8 cellular contexts compared by ENCODE assay signal in the genomic region with DNA sequence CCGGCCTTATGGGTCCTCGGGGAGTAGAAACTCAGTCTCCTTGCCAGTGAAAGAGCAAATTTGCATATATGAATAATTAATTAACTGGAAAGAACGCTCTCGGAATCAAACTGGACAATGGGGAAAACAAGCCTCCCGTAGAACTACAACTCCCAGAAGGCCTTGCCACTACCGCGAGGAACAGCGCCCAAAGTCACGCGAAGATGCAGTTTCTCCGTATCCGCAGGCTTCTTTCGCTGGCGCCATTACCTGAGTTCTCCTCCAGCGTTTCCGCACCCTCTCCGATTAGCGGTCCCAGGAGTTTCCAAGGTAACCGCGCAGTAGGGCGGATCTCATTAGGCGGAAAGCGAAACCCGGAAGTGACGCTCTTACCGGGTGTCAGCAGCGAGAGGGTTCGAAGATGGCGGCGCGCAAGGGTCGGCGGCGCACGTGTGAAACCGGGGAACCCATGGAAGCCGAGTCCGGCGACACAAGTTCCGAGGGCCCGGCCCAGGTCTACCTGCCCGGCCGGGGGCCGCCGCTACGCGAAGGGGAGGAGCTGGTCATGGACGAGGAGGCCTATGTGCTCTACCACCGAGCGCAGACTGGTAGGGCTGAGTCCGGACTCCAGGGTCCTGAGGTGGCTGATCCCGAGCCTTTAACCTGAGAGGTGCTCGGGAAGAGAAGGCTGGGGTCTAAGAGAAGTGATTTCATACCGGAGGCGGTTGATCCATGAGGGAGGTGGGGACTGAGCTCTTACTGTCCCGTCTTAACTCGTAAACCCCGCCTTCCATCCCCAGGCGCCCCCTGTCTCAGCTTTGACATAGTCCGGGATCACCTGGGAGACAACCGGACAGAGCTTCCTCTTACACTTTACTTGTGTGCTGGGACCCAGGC. TPM values are rescaled to one million over a fixed set of nuclear protein-coding genes. Genes with fewer than 3 reads are reported as not detected.
A peak's percentile ranks its signal among the peaks of the same experiment; 100 is the strongest.
DNase-seq lines count a peak whose midpoint lies in the region; ATAC-seq and TF ChIP-seq lines count a peak whose summit lies in the region.

A gene (plus strand): TSS at position 378 of the 876 bp plus-strand sequence. CDS start 23 bp downstream, at position 401.

- H3K36me3 ChIP-seq in adrenal gland (replicated peaks in 1 of 2) (peaks cover 0 to 35% of the 10 kb centered on the region in 2 donors), heart right ventricle (peaks cover 0 to 40% (median 24%) of the 10 kb centered on the region in 9 donors), upper lobe of left lung (peaks cover 3 to 39% (median 32%) of the 10 kb centered on the region in 4 donors)

- ATAC-seq in HG02852 (IDR thresholded peaks at IDR 0.05; ENCODE audit: unreplicated experiment) (peak; percentile 81), heart right ventricle (peak; percentile 90 to 95 (median 94)), upper lobe of left lung (ENCODE audit: low FRiP score in 2 of 2) (peak; percentile 92 to 93)

- H3K9me3 ChIP-seq in adrenal gland (replicated peaks in 1 of 3), result no peaks in the 10 kb centered on the region
- H3K9me3 ChIP-seq in heart right ventricle, result no peaks in the 10 kb centered on the region
- no peaks in the 10 kb centered on the region for H3K9me3 ChIP-seq in upper lobe of left lung

- peak within 1 kb of the TSS; percentile 90 for H3K4me3 ChIP-seq in GM12875 (ENCODE audit: low read depth, low read length)
- peak within 1 kb of the TSS; percentile 66 to 100 (median 79) for H3K4me3 ChIP-seq in adrenal gland
- peak within 1 kb of the TSS; percentile 78 to 99 (median 90) for H3K4me3 ChIP-seq in heart right ventricle
- H3K4me3 ChIP-seq in upper lobe of left lung, result peak within 1 kb of the TSS; percentile 77 to 97 (median 90)

- 0 to 1% (median 0%) methylated on average over 20 to 61 of the region's 61 CpGs for WGBS in adrenal gland, 4 donors
- WGBS in heart right ventricle, 2 donors, result 0% methylated on average over 61 of the region's 61 CpGs
- 0 to 1% methylated on average over 28 to 61 of the region's 61 CpGs for WGBS in upper lobe of left lung, 2 donors

- peak in 1 of 2 donors; percentile 35 for TF ChIP-seq POLR2A in adrenal gland (IDR thresholded peaks at IDR 0.05)
- TF ChIP-seq POLR2A in upper lobe of left lung (IDR thresholded peaks at IDR 0.05), result peak in 1 of 4 donors; percentile 66

- H3K27ac ChIP-seq in adrenal gland (peak within 1 kb of the TSS; percentile 51 to 91 (median 82)), heart right ventricle (peak within 1 kb of the TSS; percentile 79 to 94 (median 90)), upper lobe of left lung (peak within 1 kb of the TSS; percentile 87 to 92 (median 88))

- H3K4me1 ChIP-seq in adrenal gland (replicated peaks in 1 of 2), result peaks cover 5 to 20% of the 10 kb centered on the region in 2 donors
- H3K4me1 ChIP-seq in heart right ventricle, result peaks cover 4 to 32% (median 24%) of the 10 kb centered on the region in 9 donors
- H3K4me1 ChIP-seq in upper lobe of left lung, result peaks cover 21 to 35% (median 25%) of the 10 kb centered on the region in 4 donors

- TF ChIP-seq EP300 in upper lobe of left lung (IDR thresholded peaks at IDR 0.05), result no peak

- TF ChIP-seq CTCF in GM12875 (IDR thresholded peaks at IDR 0.05; ENCODE audit: borderline replicate concordance, insufficient read depth, low read depth, low read length), result no peak
- no peak for TF ChIP-seq CTCF in adrenal gland (IDR thresholded peaks at IDR 0.05)
- peak in 1 of 9 donors; percentile 2 for TF ChIP-seq CTCF in heart right ventricle (IDR thresholded peaks at IDR 0.05)
- peak in 2 of 6 experiments; percentile 10 to 28 for TF ChIP-seq CTCF in upper lobe of left lung (IDR thresholded peaks at IDR 0.05)

- peaks cover 5% of the 10 kb centered on the region for H3K27me3 ChIP-seq in adrenal gland
- peaks cover 0 to 34% (median 21%) of the 10 kb centered on the region in 7 donors for H3K27me3 ChIP-seq in heart right ventricle
- H3K27me3 ChIP-seq in upper lobe of left lung, result peaks cover 0 to 23% (median 9%) of the 10 kb centered on the region in 4 donors

- intact Hi-C loops in adrenal gland (cut with DNase I) (loop anchor here in 1 of 2 donors (10.0 kb wide), 1 partner anchor 51 kb away; a partner anchor contains a TSS), heart right ventricle (cut with DNase I) (loop anchor here in 1 of 10 donors (2.0 kb wide), 1 partner anchor 55 kb away; a partner anchor contains a TSS), posterior cingulate gyrus (cut with DNase I) (loop anchor here (2.0 to 5.0 kb wide), 2 partner anchors 23 to 54 kb away; a partner anchor contains a TSS)

- DNase-seq in NCI-H146 (lab: John Stamatoyannopoulos, UW) (peak; percentile 99), T-helper 1 cell (peak; percentile 88 to 97 (median 94)), adrenal gland (peak; percentile 88 to 97 (median 94)), heart right ventricle (peak; percentile 80 to 92), posterior cingulate gyrus (peak; percentile 80 to 98 (median 88)), upper lobe of left lung (peak; percentile 93 to 94)

RNA-seq across cellular contexts. Expression of the gene that starts here (rescaled TPM):
- total RNA-seq in adrenal gland, result 10 to 100 TPM in 7 of 8 donors, 1 to 10 TPM in 1; 8.5 to 48.4 (median 28.2) TPM
- polyA plus RNA-seq in adrenal gland, result 10 to 100 TPM in 1 of 3 donors, 1 to 10 TPM in 2; 6.6 to 15.7 (median 7.5) TPM
- 10 to 100 TPM; 13.2 to 26.2 (median 17.0) TPM for total RNA-seq in heart right ventricle
- 10 to 100 TPM in 1 of 2 donors, 1 to 10 TPM in 1; 5.6 to 22.8 TPM for polyA plus RNA-seq in heart right ventricle
- total RNA-seq in upper lobe of left lung, result 10 to 100 TPM; 10.5 to 44.1 (median 31.6) TPM

Comparison
In these comparisons a context has a peak if more than half of its experiments do, and no peak if none do; other contexts are left out.
1. Peak in every context shown above with its lines: DNase-seq, ATAC-seq, H3K4me3 ChIP-seq and H3K27ac ChIP-seq.